ENCODE assay signal across 23 cellular contexts in genomic region chr6:28751514-28751913, GRCh38.
"Had no signal": no experiment of that assay in that cellular context is flagged by ENCODE, and none has a peak within 500 bp of the region (broad histone marks: within the 10 kb centered on the region; RNA-seq: fewer than 3 reads in every experiment).

No MANE protein-coding gene starts in this region.

- H3K36me3 ChIP-seq: heart left ventricle, spleen, transverse colon had no signal

- H2AFZ ChIP-seq: parathyroid adenoma had no signal

- H3K79me2 ChIP-seq: parathyroid adenoma had no signal

- H3K4me3 ChIP-seq: heart left ventricle, lung, psoas muscle, spleen, testis, transverse colon had no signal

- H3K36me3 Mint-ChIP-seq: stimulated activated naive B cell treated with anti-CD40 and anti-IgM and Interleukin-4, amounts not matched to agents 10 μg/mL and 1 μg/mL and 100 μg/mL, for 72 hours had no signal

- H3K27me3 ChIP-seq: testis had no signal

- H3K9me3 ChIP-seq: testis had no signal

- H3K27ac ChIP-seq: heart left ventricle, parathyroid adenoma, psoas muscle, testis, transverse colon had no signal

- H3K4me1 Mint-ChIP-seq: naive thymus-derived CD4-positive, alpha-beta T cell; stimulated activated naive B cell treated with anti-CD40 and anti-IgM and Interleukin-4, amounts not matched to agents 10 μg/mL and 1 μg/mL and 100 μg/mL, for 72 hours; stimulated activated naive CD8-positive, alpha-beta T cell treated with anti-CD3 and anti-CD28 coated beads, Interleukin-15, amount 100 ng/mL, for 72 hours had no signal

- H3K4me1 ChIP-seq: heart left ventricle, parathyroid adenoma, psoas muscle, spleen, testis, transverse colon had no signal

- H3K4me3 Mint-ChIP-seq: naive thymus-derived CD4-positive, alpha-beta T cell; nephron progenitor cell; stimulated activated naive B cell treated with anti-CD40 and anti-IgM and Interleukin-4, amounts not matched to agents 10 μg/mL and 1 μg/mL and 100 μg/mL, for 72 hours; stimulated activated naive CD8-positive, alpha-beta T cell treated with anti-CD3 and anti-CD28 coated beads, Interleukin-15, amount 100 ng/mL, for 72 hours had no signal

- DNase-seq: effector memory CD4-positive, alpha-beta T cell; heart left ventricle; hippocampal formation; left ventricle myocardium superior; mesenchymal stem cell; naive thymus-derived CD4-positive, alpha-beta T cell; nephron progenitor cell; psoas muscle; retina; spleen; stimulated activated CD4-positive, alpha-beta T cell treated with anti-CD3 and anti-CD28 coated beads, Interleukin-15, amount 100 ng/mL, for 24 hours; stimulated activated CD4-positive, alpha-beta T cell treated with anti-CD3 and anti-CD28 coated beads, Interleukin-1b, Interleukin-23, amount 100 ng/mL, for 48 hours; stimulated activated CD4-positive, alpha-beta T cell treated with anti-CD3 and anti-CD28 coated beads, Interleukin-4, amount 100 ng/mL, for 4 hours; stimulated activated naive B cell treated with anti-CD40 and anti-IgM and Interleukin-4, amounts not matched to agents 10 μg/mL and 1 μg/mL and 100 μg/mL, for 72 hours; stimulated activated naive CD8-positive, alpha-beta T cell treated with anti-CD3 and anti-CD28 coated beads, Interleukin-15, amount 100 ng/mL, for 72 hours; testis; transverse colon had no signal

- FAIRE-seq: endometrium, keratinocyte had no signal

- H3K9ac ChIP-seq: parathyroid adenoma had no signal

- ATAC-seq: esophagus mucosa; heart left ventricle; left ventricle myocardium superior; naive thymus-derived CD4-positive, alpha-beta T cell; psoas muscle; sciatic nerve; stimulated activated naive B cell treated with anti-CD40 and anti-IgM and Interleukin-4, amounts not matched to agents 10 μg/mL and 1 μg/mL and 100 μg/mL, for 72 hours; stimulated activated naive CD8-positive, alpha-beta T cell treated with anti-CD3 and anti-CD28 coated beads, Interleukin-15, amount 100 ng/mL, for 72 hours had no signal

- H3K27ac Mint-ChIP-seq: naive thymus-derived CD4-positive, alpha-beta T cell; nephron progenitor cell; stimulated activated naive B cell treated with anti-CD40 and anti-IgM and Interleukin-4, amounts not matched to agents 10 μg/mL and 1 μg/mL and 100 μg/mL, for 72 hours; stimulated activated naive CD8-positive, alpha-beta T cell treated with anti-CD3 and anti-CD28 coated beads, Interleukin-15, amount 100 ng/mL, for 72 hours had no signal
